In the genomic region with DNA sequence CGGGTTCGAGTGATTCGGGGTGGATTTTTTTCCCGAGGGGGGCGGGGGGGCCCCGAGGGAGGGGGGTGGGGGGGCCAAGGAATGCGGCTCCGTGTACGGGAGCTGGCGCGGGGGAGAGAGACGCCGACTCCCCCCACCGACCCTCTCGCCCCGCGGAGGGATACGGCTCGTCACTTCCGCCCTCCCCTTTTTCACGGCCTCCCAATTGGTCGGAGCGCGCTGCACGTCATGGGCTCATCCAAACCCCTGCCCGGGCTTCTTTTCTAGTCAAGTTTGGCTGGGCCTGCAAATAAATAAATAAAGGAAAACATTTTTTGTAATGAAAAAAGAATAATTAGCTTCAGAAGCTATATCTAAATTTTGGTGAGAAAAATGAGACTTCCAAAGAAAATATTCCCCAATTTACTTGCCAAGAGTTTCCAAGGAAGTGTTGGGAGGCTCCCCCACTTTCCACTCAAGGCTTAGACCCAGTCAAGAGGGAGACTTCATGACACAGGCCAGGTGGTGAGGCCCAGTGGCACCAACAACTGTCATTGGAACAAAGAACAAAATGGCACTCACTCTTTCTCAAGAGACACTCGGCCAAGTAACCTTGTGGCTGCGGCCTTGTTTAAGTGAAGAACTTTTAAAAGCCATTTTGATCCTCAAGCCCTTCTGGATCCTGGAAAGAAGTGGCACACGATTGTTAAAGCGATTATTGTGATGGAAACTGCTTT, we compare ENCODE assay signal across 8 cellular contexts. TPM values are rescaled to one million over a fixed set of nuclear protein-coding genes. Genes with fewer than 3 reads are reported as not detected.
DNase-seq lines count a peak whose midpoint lies in the region; ATAC-seq lines count a peak whose summit lies in the region.

A gene with protein sequence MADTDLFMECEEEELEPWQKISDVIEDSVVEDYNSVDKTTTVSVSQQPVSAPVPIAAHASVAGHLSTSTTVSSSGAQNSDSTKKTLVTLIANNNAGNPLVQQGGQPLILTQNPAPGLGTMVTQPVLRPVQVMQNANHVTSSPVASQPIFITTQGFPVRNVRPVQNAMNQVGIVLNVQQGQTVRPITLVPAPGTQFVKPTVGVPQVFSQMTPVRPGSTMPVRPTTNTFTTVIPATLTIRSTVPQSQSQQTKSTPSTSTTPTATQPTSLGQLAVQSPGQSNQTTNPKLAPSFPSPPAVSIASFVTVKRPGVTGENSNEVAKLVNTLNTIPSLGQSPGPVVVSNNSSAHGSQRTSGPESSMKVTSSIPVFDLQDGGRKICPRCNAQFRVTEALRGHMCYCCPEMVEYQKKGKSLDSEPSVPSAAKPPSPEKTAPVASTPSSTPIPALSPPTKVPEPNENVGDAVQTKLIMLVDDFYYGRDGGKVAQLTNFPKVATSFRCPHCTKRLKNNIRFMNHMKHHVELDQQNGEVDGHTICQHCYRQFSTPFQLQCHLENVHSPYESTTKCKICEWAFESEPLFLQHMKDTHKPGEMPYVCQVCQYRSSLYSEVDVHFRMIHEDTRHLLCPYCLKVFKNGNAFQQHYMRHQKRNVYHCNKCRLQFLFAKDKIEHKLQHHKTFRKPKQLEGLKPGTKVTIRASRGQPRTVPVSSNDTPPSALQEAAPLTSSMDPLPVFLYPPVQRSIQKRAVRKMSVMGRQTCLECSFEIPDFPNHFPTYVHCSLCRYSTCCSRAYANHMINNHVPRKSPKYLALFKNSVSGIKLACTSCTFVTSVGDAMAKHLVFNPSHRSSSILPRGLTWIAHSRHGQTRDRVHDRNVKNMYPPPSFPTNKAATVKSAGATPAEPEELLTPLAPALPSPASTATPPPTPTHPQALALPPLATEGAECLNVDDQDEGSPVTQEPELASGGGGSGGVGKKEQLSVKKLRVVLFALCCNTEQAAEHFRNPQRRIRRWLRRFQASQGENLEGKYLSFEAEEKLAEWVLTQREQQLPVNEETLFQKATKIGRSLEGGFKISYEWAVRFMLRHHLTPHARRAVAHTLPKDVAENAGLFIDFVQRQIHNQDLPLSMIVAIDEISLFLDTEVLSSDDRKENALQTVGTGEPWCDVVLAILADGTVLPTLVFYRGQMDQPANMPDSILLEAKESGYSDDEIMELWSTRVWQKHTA (N-terminal part only) (minus strand): TSS at position 164 of the 716 bp plus-strand sequence. CDS start 17,290 bp downstream, outside the sequence.

- H3K27me3 Mint-ChIP-seq in immature natural killer cell (ENCODE audit: low read depth in 3 of 3), result peaks cover 16 to 31% (median 28%) of the 10 kb centered on the region in 3 donors

- peak within 1 kb of the TSS; percentile 89 to 98 (median 95) for H3K27ac Mint-ChIP-seq in immature natural killer cell

- H3K9me3 Mint-ChIP-seq in immature natural killer cell, result peaks cover 0 to 2% (median 0%) of the 10 kb centered on the region in 6 donors

- DNase-seq in A172 (ENCODE audit: low spot score), result peak; percentile 97
- peak; percentile 88 to 98 for DNase-seq in NCI-H446 (lab: John Stamatoyannopoulos, UW)
- DNase-seq in activated CD4-positive, CD25-positive, alpha-beta regulatory T cell (lab: John Stamatoyannopoulos, UW), result peak; percentile 88 to 90 (median 89)
- DNase-seq in caudate nucleus (lab: John Stamatoyannopoulos, UW), result peak in 60 of 61 donors; percentile 52 to 97 (median 91)
- DNase-seq in immature natural killer cell, result peak; percentile 92 to 93 (median 93)
- peak; percentile 94 for DNase-seq in smooth muscle cell of the brain vasculature (ENCODE audit: low read depth, low spot score)

- H3K4me3 Mint-ChIP-seq in immature natural killer cell, result peak within 1 kb of the TSS; percentile 90 to 93 (median 91)

- H3K4me1 Mint-ChIP-seq in immature natural killer cell, result peaks cover 23 to 44% of the 10 kb centered on the region in 2 donors

- no peaks in the 10 kb centered on the region for H3K36me3 Mint-ChIP-seq in immature natural killer cell

- ATAC-seq in GM18907 (IDR thresholded peaks at IDR 0.05; ENCODE audit: unreplicated experiment) (peak; percentile 74), HG03159 (IDR thresholded peaks at IDR 0.05; ENCODE audit: unreplicated experiment) (peak; percentile 73)

- H3K27ac ChIP-seq in caudate nucleus (ENCODE audit: low read depth, low read length), result peak within 1 kb of the TSS; percentile 94

RNA-seq across cellular contexts. Expression of the gene that starts here (rescaled TPM):
- total RNA-seq in A172 (2014; rRNA removed; shearing (Covaris generic)), result 29.1 and 30.3 TPM in 2 replicates
- 1 to 10 TPM; 3.8 to 8.5 (median 6.7) TPM for polyA plus RNA-seq in immature natural killer cell

Comparison
In these comparisons a context has a peak if more than half of its experiments do, and no peak if none do; other contexts are left out.
1. Peak in every context shown above with its lines: DNase-seq, ATAC-seq and H3K27ac ChIP-seq.